Comparison of ENCODE assay signal across 1 cellular context in the genomic region with DNA sequence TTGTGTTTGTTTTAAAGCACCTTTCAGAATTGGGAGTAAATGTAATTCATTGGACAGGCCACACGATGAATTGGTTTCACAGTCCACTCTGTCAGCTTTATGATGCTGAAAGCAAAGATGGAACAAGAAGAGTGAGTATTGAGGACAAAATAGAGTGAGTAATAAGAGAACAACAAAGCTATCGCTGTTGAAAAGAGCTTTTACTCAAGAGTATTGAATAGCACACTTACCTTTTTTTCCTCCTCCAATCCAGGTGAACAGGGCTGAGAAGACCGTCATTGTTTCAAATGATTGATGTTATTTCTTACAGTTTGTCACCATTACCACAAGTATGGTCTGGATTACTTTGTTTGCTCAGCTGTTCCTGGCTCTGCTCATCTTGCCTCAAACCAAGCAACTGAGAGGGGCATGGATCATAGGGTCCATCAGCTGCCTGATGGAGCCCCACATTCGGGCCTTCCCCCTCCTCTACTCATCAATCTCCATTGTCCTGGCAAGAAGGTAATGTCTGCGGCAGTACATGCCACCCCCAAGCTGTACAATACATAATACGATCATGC.
TF ChIP-seq lines count a peak whose summit lies in the region.

No MANE protein-coding gene starts in this region.

TF ChIP-seq in GM23338, 12 proteins besides CTCF, POLR2A, EP300 and RAD21 (continued from another document):
- TF ChIP-seq EZH2 (IDR thresholded peaks at IDR 0.05; ENCODE audit: low read depth, unreplicated experiment): no peak
